ENCODE assay signal across 1 cellular context in the genomic region with DNA sequence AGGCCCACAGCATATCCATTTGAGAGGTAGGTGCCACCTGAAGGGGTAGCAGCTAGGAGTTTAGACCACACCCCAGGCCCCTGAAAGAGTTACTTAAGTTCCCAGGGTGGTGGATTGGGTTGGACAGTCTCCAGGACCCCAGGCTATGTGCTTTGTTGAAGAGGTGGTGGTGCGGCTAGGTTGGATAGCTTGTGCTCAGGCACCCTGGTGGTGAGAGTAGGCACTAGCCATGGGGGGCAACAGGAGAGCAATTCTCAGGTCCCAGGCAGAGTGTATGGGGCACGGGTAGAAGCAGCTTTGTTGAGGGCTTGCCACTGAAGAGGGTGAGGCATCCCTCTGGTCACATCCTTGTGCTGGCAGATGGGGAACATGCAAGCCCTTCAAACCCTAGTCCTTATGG.
TF ChIP-seq lines count a peak whose summit lies in the region.

No MANE protein-coding gene starts in this region.

TF ChIP-seq in H1, 55 proteins besides CTCF, POLR2A, EP300 and RAD21:
- TF ChIP-seq POLR2AphosphoS5 (IDR thresholded peaks at IDR 0.05; ENCODE audit: low read depth, low read length), result no peak
- TF ChIP-seq HDAC2 (IDR thresholded peaks at IDR 0.05; ENCODE audit: borderline replicate concordance in 1 of 2, low read depth in 2 of 2, low read length in 2 of 2), result no peak
- TF ChIP-seq RNF2 (IDR thresholded peaks at IDR 0.05; ENCODE audit: borderline replicate concordance, low read depth, low read length, missing control alignments, poor library complexity, severe bottlenecking), result no peak
- TF ChIP-seq GTF2F1 (IDR thresholded peaks at IDR 0.05; ENCODE audit: borderline replicate concordance, low read depth, low read length), result no peak
- TF ChIP-seq TBP (IDR thresholded peaks at IDR 0.05; ENCODE audit: low read depth, low read length), result no peak
- TF ChIP-seq SIRT6 (IDR thresholded peaks at IDR 0.05; ENCODE audit: low read length), result no peak
- TF ChIP-seq YY1 (IDR thresholded peaks at IDR 0.05; ENCODE audit: low read depth, low read length), result no peak
- no peak for TF ChIP-seq ZNF274 (IDR thresholded peaks at IDR 0.05; ENCODE audit: borderline replicate concordance, extremely low read depth, low read length)
- TF ChIP-seq TAF1 (IDR thresholded peaks at IDR 0.05; ENCODE audit: low read depth, low read length), result no peak
